Comparison of ENCODE assay signal across 14 cellular contexts in genomic region chr10:51937736-51938135, GRCh38.
DNase-seq lines count a peak whose midpoint lies in the region; TF ChIP-seq lines count a peak whose summit lies in the region.
"Had no signal": no experiment of that assay in that cellular context is flagged by ENCODE, and none has a peak within 500 bp of the region (broad histone marks: within the 10 kb centered on the region; RNA-seq: fewer than 3 reads in every experiment).

No MANE protein-coding gene starts in this region.

- H2AFZ ChIP-seq in neuronal stem cell (ENCODE audit: low read length), result no peak overlapping the region

- TF ChIP-seq EP300 in stomach (IDR thresholded peaks at IDR 0.05), result no peak

- H3K4me1 ChIP-seq in subcutaneous abdominal adipose tissue (ENCODE audit: control insufficient read depth in 5 of 5, insufficient read depth in 5 of 5, low read length in 5 of 5) (peaks cover 0 to 12% (median 0%) of the 10 kb centered on the region in 5 donors), stomach (no peaks in the 10 kb centered on the region), neuronal stem cell (ENCODE audit: control insufficient read depth in 2 of 2, insufficient read depth in 1 of 2, low read depth in 1 of 2, low read length in 2 of 2) (no peaks in the 10 kb centered on the region)

- H3K27ac ChIP-seq in subcutaneous abdominal adipose tissue (ENCODE audit: low read depth, low read length) (peak overlapping the region; percentile 17), stomach (peak overlapping the region in 1 of 5 donors; percentile 2), neuronal stem cell (replicated peaks; ENCODE audit: low read length) (no peak overlapping the region)

- H3K9ac ChIP-seq in subcutaneous abdominal adipose tissue (ENCODE audit: low read length in 5 of 5) (no peak overlapping the region), neuronal stem cell (ENCODE audit: low read depth, low read length, poor library complexity) (no peak overlapping the region)

- H3K9me3 ChIP-seq in subcutaneous abdominal adipose tissue (ENCODE audit: control insufficient read depth in 5 of 5, low read length in 5 of 5), result no peaks in the 10 kb centered on the region
- no peaks in the 10 kb centered on the region for H3K9me3 ChIP-seq in stomach
- no peaks in the 10 kb centered on the region for H3K9me3 ChIP-seq in neuronal stem cell (replicated peaks in 1 of 2; ENCODE audit: control insufficient read depth in 2 of 2, insufficient read depth in 1 of 2, low read depth in 1 of 2, low read length in 2 of 2)

- no peak overlapping the region for H3K4me3 ChIP-seq in fibroblast of villous mesenchyme (ENCODE audit: low read depth, low read length)
- peak overlapping the region in 2 of 5 donors; percentile 3 to 4 for H3K4me3 ChIP-seq in subcutaneous abdominal adipose tissue (ENCODE audit: low read depth in 1 of 5, low read length in 5 of 5)
- no peak overlapping the region for H3K4me3 ChIP-seq in stomach
- no peak overlapping the region for H3K4me3 ChIP-seq in neuronal stem cell (ENCODE audit: low read length in 2 of 2)

- no peak overlapping the region for H3K18ac ChIP-seq in neuronal stem cell (ENCODE audit: low read length)

- no peak overlapping the region for H2BK5ac ChIP-seq in neuronal stem cell (ENCODE audit: low read length)

- no peak overlapping the region for H3K23ac ChIP-seq in neuronal stem cell (ENCODE audit: low read depth, low read length, poor library complexity)

- TF ChIP-seq POLR2A in stomach (IDR thresholded peaks at IDR 0.05), result no peak

- H3K36me3 ChIP-seq in subcutaneous abdominal adipose tissue (ENCODE audit: control insufficient read depth in 5 of 5, insufficient read depth in 5 of 5, low read length in 5 of 5) (no peaks in the 10 kb centered on the region), stomach (no peaks in the 10 kb centered on the region), neuronal stem cell (replicated peaks in 1 of 2; ENCODE audit: control insufficient read depth in 2 of 2, insufficient read depth in 2 of 2, low read length in 2 of 2) (no peaks in the 10 kb centered on the region)

- H2BK12ac ChIP-seq in neuronal stem cell (ENCODE audit: low read length), result no peak overlapping the region

- intact Hi-C loops in stomach (cut with DNase I; ENCODE audit: low total_unique reads), result no loop called here

- TF ChIP-seq CTCF in fibroblast of villous mesenchyme (IDR thresholded peaks at IDR 0.05; ENCODE audit: insufficient read depth, low read depth, low read length) (no peak), stomach (IDR thresholded peaks at IDR 0.05) (no peak)

- no peak overlapping the region for H2BK15ac ChIP-seq in neuronal stem cell (ENCODE audit: low read length)

- 72 to 84% (median 82%) methylated on average over 5 of the region's 5 CpGs for WGBS in stomach, 5 donors
- no CpG with 5 or more reads among the region's 5 CpGs for WGBS in neuronal stem cell (ENCODE audit: extremely low coverage in 2 of 2, insufficient read length in 2 of 2, insufficient replicate concordance in 1 of 2), 2 donors

- H3K4me2 ChIP-seq in neuronal stem cell (ENCODE audit: insufficient read depth, low read length, poor library complexity, severe bottlenecking), result no peak overlapping the region

- H4K91ac ChIP-seq in neuronal stem cell (ENCODE audit: low read depth, low read length, poor library complexity), result no peak overlapping the region

- H3K79me1 ChIP-seq in neuronal stem cell (ENCODE audit: low read depth, low read length), result no peaks in the 10 kb centered on the region

- H3K27me3 ChIP-seq in subcutaneous abdominal adipose tissue (ENCODE audit: control insufficient read depth in 5 of 5, insufficient read depth in 4 of 5, low read length in 5 of 5) (no peaks in the 10 kb centered on the region), stomach (no peaks in the 10 kb centered on the region), neuronal stem cell (ENCODE audit: control insufficient read depth in 3 of 3, insufficient read depth in 3 of 3, low read depth in 1 of 3, low read length in 3 of 3) (no peaks in the 10 kb centered on the region)

- H2BK120ac ChIP-seq in neuronal stem cell (ENCODE audit: low read depth, low read length), result no peak overlapping the region

- H3K14ac ChIP-seq in neuronal stem cell (ENCODE audit: low read length), result no peak overlapping the region

- H2AK5ac ChIP-seq in neuronal stem cell (ENCODE audit: low read depth, low read length), result no peak overlapping the region

- DNase-seq in GM04504 (ENCODE audit: low read depth) (peak; percentile 39), amniotic stem cell (lab: John Stamatoyannopoulos, UW) (peak; percentile 48), fibroblast of villous mesenchyme (ENCODE audit: low read depth) (peak; percentile 74), NCI-H2081 (lab: John Stamatoyannopoulos, UW) (no peak), stomach (no peak), neuronal stem cell (ENCODE audit: low spot score) (no peak)
- DNase-seq: activated naive CD8-positive, alpha-beta T cell treated with anti-CD3 and anti-CD28 coated beads, Interleukin-2, amount 10 ng/mL, durations not matched to agents 7 days and 5 days; GOT3; Karpas-422; NCI-H1694 treated with DMSO at 0.1 percent for 48 hours; NCI-H510A; stimulated activated CD4-positive, alpha-beta T cell treated with anti-CD3 and anti-CD28 coated beads, Interleukin-2, amount 100 ng/mL, for 24 hours; T-helper 2 cell had no signal

- no peak overlapping the region for H3K4ac ChIP-seq in neuronal stem cell (ENCODE audit: low read length)

- no peak overlapping the region for H4K8ac ChIP-seq in neuronal stem cell (ENCODE audit: low read depth, low read length)

Comparison
In these comparisons a context has a peak if more than half of its experiments do, and no peak if none do; other contexts are left out.
1. DNase-seq: peak in GM04504 (single experiment), amniotic stem cell (single experiment) and fibroblast of villous mesenchyme (single experiment); none in NCI-H2081 (0 of 2), stomach (single experiment) and neuronal stem cell (single experiment).